8 cellular contexts compared by ENCODE assay signal in the genomic region with DNA sequence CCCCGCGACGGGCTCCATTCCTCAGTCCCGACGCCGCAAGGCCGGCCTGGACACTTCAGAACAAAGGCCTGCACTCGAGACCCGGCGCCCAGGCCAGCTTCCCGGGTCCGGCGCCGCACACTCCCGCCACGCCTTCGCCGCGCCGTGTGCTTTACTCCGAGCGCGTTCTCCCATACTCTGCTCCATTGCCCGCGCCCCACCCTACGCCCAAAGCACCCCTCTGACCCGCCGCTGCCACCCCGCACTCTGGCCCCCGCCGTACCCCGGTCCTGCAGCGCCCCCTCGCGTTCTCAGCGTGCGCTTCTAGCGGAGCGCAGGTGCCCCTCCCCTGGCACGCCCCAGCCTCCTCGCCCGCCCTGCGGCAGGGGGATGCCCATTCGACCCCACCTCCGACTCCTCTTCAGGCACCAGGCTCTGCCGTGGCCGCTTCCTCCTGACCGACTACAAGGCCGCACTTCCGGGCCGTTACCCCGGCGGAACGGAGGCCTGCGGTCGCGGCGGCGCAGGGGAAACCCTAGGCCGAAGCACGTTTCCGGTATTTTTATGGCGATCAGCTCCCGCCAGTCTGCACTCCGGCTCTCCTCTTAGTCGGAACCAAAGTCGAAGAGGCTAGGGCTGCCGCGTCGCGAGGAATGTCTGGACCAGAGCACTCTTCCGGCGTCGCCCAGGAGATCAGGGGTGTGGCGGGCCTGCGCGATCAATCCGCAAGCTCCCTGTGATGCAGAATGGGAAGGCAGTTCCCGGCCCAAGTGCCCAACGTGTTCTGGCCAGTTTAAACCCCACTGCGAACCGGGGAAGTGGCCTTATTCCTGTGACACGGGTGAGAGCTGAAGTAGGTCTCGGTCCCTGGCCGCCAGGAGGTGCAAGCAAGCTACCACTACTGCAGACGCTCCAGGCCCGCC. TPM values are rescaled to one million over a fixed set of nuclear protein-coding genes. Genes with fewer than 3 reads are reported as not detected.
DNase-seq lines count a peak whose midpoint lies in the region; ATAC-seq, FAIRE-seq and TF ChIP-seq lines count a peak whose summit lies in the region.

A gene (minus strand): TSS at position 456 of the 902 bp plus-strand sequence. CDS start 2,137 bp downstream, outside the sequence.

- H3K4me1 ChIP-seq in adrenal gland (replicated peaks in 1 of 2) (peaks cover 19 to 27% of the 10 kb centered on the region in 2 donors), heart right ventricle (peaks cover 11 to 54% (median 39%) of the 10 kb centered on the region in 9 donors)

- no peaks in the 10 kb centered on the region for H3K9me3 ChIP-seq in adrenal gland (replicated peaks in 1 of 3)
- no peaks in the 10 kb centered on the region for H3K9me3 ChIP-seq in heart right ventricle

- peaks cover 8% of the 10 kb centered on the region for H3K36me3 Mint-ChIP-seq in T-cell

- CTCF ChIA-PET in T-cell (lab: Charles Lee), result interaction anchor here (0.6 to 2.7 kb wide), 11 partner anchors 19 to 232 kb away, joined by 3 to 13 read pairs (median 4); a partner anchor contains a TSS

- intact Hi-C loops in adrenal gland (cut with DNase I) (no loop called here), heart right ventricle (cut with DNase I) (loop anchor here in 3 of 10 donors (1.0 to 2.0 kb wide), 4 partner anchors 20 to 56 kb away; a partner anchor contains a TSS), posterior vena cava (cut with DNase I) (no loop called here)

- peaks cover 0 to 16% of the 10 kb centered on the region in 2 donors for H3K36me3 ChIP-seq in adrenal gland (replicated peaks in 1 of 2)
- peaks cover 0 to 24% (median 16%) of the 10 kb centered on the region in 9 donors for H3K36me3 ChIP-seq in heart right ventricle

- H3K27me3 ChIP-seq in adrenal gland (no peaks in the 10 kb centered on the region), heart right ventricle (no peaks in the 10 kb centered on the region)

- no peaks in the 10 kb centered on the region for H3K27me3 Mint-ChIP-seq in T-cell

- FAIRE-seq in GM12892 (lab: Jason Lieb, UNC), result peak; percentile 93

- WGBS in adrenal gland, 4 donors, result 0 to 1% (median 0%) methylated on average over 22 to 87 of the region's 87 CpGs
- whole genome bisulfite sequencing in heart right ventricle, 2 donors, result 1% methylated on average over 84 to 87 of the region's 87 CpGs

- peak within 1 kb of the TSS; percentile 78 to 98 (median 94) for H3K27ac ChIP-seq in adrenal gland
- peak within 1 kb of the TSS; percentile 71 to 98 (median 94) for H3K27ac ChIP-seq in heart right ventricle

- TF ChIP-seq CTCF in adrenal gland (IDR thresholded peaks at IDR 0.05) (peak; percentile 47 to 92 (median 70)), heart right ventricle (IDR thresholded peaks at IDR 0.05) (peak; percentile 42 to 78 (median 59))

- peak within 1 kb of the TSS; percentile 22 to 82 (median 38) for H3K4me3 ChIP-seq in adrenal gland
- peak within 1 kb of the TSS; percentile 56 to 98 (median 82) for H3K4me3 ChIP-seq in heart right ventricle

- H3K4me1 Mint-ChIP-seq in T-cell, result peaks cover 35 to 48% (median 43%) of the 10 kb centered on the region in 3 donors

- H3K4me3 Mint-ChIP-seq in T-cell, result peak within 1 kb of the TSS; percentile 93 to 94 (median 94)

- TF ChIP-seq POLR2A in GM12892 (IDR thresholded peaks at IDR 0.05; ENCODE audit: low read depth, low read length) (peak; percentile 76), adrenal gland (IDR thresholded peaks at IDR 0.05) (peak; percentile 52 to 57)

- peak; percentile 83 for ATAC-seq in HG02852 (IDR thresholded peaks at IDR 0.05; ENCODE audit: unreplicated experiment)
- peak; percentile 83 to 86 (median 85) for ATAC-seq in T-cell (replicated peaks in 1 of 4)
- peak; percentile 89 to 96 (median 93) for ATAC-seq in heart right ventricle

- POLR2A ChIA-PET in T-cell (lab: Charles Lee), result interaction anchor here in 1 of 2 donors (1.2 kb wide), 1 partner anchor 24 kb away, joined by 3 read pairs; a partner anchor contains a TSS

- DNase-seq in GM12892 (ENCODE audit: insufficient read length) (peak; percentile 79), NCI-H1436 treated with DMSO at 0.1 percent for 48 hours (lab: John Stamatoyannopoulos, UW) (peak; percentile 96), T-cell (peak; percentile 70 to 88 (median 80)), adrenal gland (peak; percentile 90 to 97 (median 94)), heart right ventricle (peak; percentile 88 to 93), posterior vena cava (ENCODE audit: low spot score) (peak; percentile 98), ureter (ENCODE audit: low spot score) (peak; percentile 96)

- peaks cover 0 to 4% (median 0%) of the 10 kb centered on the region in 3 donors for H3K9me3 Mint-ChIP-seq in T-cell

- peak within 1 kb of the TSS; percentile 97 to 98 for H3K27ac Mint-ChIP-seq in T-cell

RNA-seq across cellular contexts. Expression of the gene that starts here (rescaled TPM):
- polyA plus RNA-seq in GM12892 (2012; ENCODE audit: missing spikeins), result 3.1 TPM
- total RNA-seq in T-cell (10 to 100 TPM in 4 of 5 donors, 1 to 10 TPM in 1; 8.3 to 27.8 (median 24.5) TPM), adrenal gland (10 to 100 TPM; 10.2 to 20.4 (median 14.9) TPM), heart right ventricle (10 to 100 TPM in 5 of 10 donors, 1 to 10 TPM in 5; 7.7 to 13.3 (median 9.7) TPM), posterior vena cava (10 to 100 TPM; 11.8 to 12.1 TPM), ureter (14.9 TPM)
- polyA plus RNA-seq in adrenal gland (10 to 100 TPM in 1 of 3 donors, 1 to 10 TPM in 2; 1.7 to 12.6 (median 7.9) TPM), heart right ventricle (1 to 10 TPM; 7.1 to 8.7 TPM)

Comparison
In these comparisons a context has a peak if more than half of its experiments do, and no peak if none do; other contexts are left out.
1. Peak in every context shown above with its lines: DNase-seq, ATAC-seq, H3K4me3 ChIP-seq and H3K27ac ChIP-seq.